12 cellular contexts compared by ENCODE assay signal in the genomic region with DNA sequence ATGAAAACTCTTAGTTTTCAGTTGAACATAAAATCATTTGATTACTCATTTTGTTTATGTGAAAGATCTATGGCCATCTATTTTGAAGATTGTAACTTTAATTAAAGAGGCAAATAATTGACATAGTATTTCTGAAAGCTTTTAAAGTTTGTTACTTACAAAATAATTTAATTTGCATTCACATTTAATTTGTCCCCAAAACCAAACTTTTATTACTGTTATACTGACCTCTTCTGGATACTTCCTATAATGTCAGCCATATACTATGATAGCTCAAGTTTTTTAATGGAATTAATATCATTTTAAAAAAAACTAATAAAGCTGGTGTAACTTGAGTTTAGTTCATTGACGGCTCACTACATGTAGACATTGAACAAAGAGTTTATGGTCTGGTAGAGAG. TPM values are rescaled to one million over a fixed set of nuclear protein-coding genes. Genes with fewer than 3 reads are reported as not detected.
A peak's percentile ranks its signal among the peaks of the same experiment; 100 is the strongest.
DNase-seq lines count a peak whose midpoint lies in the region; TF ChIP-seq lines count a peak whose summit lies in the region.
"Had no signal": no experiment of that assay in that cellular context is flagged by ENCODE, and none has a peak within 500 bp of the region (broad histone marks: within the 10 kb centered on the region; RNA-seq: fewer than 3 reads in every experiment).

No MANE protein-coding gene starts in this region.

- no peaks in the 10 kb centered on the region for H3K36me3 Mint-ChIP-seq in progenitor cell of endocrine pancreas (ENCODE audit: insufficient read depth)

- TF ChIP-seq CTCF in choroid plexus epithelial cell (conservative IDR thresholded peaks at IDR 0.05; ENCODE audit: low read depth, low read length) (peak; percentile 51), progenitor cell of endocrine pancreas (IDR thresholded peaks at IDR 0.05; ENCODE audit: unreplicated experiment) (peak; percentile 59), ascending aorta (IDR thresholded peaks at IDR 0.05) (peak in 1 of 3 experiments; percentile 11), Peyer's patch (IDR thresholded peaks at IDR 0.05) (no peak)

- no peak overlapping the region for H3K27ac ChIP-seq in ascending aorta
- no peak overlapping the region for H3K27ac ChIP-seq in Peyer's patch

- H3K27me3 ChIP-seq in ascending aorta = no peaks in the 10 kb centered on the region
- no peaks in the 10 kb centered on the region for H3K27me3 ChIP-seq in Peyer's patch

- H3K4me3 ChIP-seq in choroid plexus epithelial cell (ENCODE audit: low read depth, low read length) = no peak overlapping the region
- H3K4me3 ChIP-seq in ascending aorta = no peak overlapping the region
- H3K4me3 ChIP-seq in Peyer's patch = no peak overlapping the region

- no peak overlapping the region for H3K4me3 Mint-ChIP-seq in progenitor cell of endocrine pancreas (ENCODE audit: low read depth)

- intact Hi-C loops in ascending aorta (cut with DNase I) = no loop called here

- DNase-seq in DMS 273 (lab: John Stamatoyannopoulos, UW; ENCODE audit: unreplicated experiment) = peak; percentile 4
- DNase-seq in DMS 273 treated with DMSO at 0.1 percent for 48 hours (lab: John Stamatoyannopoulos, UW) = no peak
- DNase-seq in NAMALWA (ENCODE audit: low spot score) = peak; percentile 22
- peak; percentile 22 for DNase-seq in choroid plexus epithelial cell (ENCODE audit: low read depth)
- DNase-seq in progenitor cell of endocrine pancreas (ENCODE audit: low spot score, unreplicated experiment) = no peak
- DNase-seq in ascending aorta (ENCODE audit: low spot score in 2 of 2) = no peak
- no peak for DNase-seq in Peyer's patch
- no peak for DNase-seq in T-helper 9 cell
- DNase-seq: 8988T; activated naive CD4-positive, alpha-beta T cell; KG1; NK-92 treated with Interleukin-12 subunit alpha and Interleukin-12 subunit beta, amount 100 ng/mL, for 24 hours had no signal

- H3K4me1 ChIP-seq in ascending aorta (no peaks in the 10 kb centered on the region), Peyer's patch (no peaks in the 10 kb centered on the region)

- H3K9me3 ChIP-seq in ascending aorta = no peaks in the 10 kb centered on the region
- no peaks in the 10 kb centered on the region for H3K9me3 ChIP-seq in Peyer's patch

- no peaks in the 10 kb centered on the region for H3K4me1 Mint-ChIP-seq in progenitor cell of endocrine pancreas (ENCODE audit: low read depth)

- no peak overlapping the region for H3K27ac Mint-ChIP-seq in progenitor cell of endocrine pancreas

- H3K36me3 ChIP-seq in ascending aorta (no peaks in the 10 kb centered on the region), Peyer's patch (no peaks in the 10 kb centered on the region)

- H3K27me3 Mint-ChIP-seq in progenitor cell of endocrine pancreas = no peaks in the 10 kb centered on the region

- H3K9me3 Mint-ChIP-seq in progenitor cell of endocrine pancreas (ENCODE audit: low read depth) = no peaks in the 10 kb centered on the region

- TF ChIP-seq POLR2A in Peyer's patch (IDR thresholded peaks at IDR 0.05) = no peak

RNA-seq across cellular contexts. Expression of gene SGCG, which starts 4.9 kb away (rescaled TPM):
- total RNA-seq in progenitor cell of endocrine pancreas (not detected in 2 replicates), ascending aorta (not detected), Peyer's patch (1 to 10 TPM in 1 of 4 donors, not detected in 3; 2.5 TPM)

Comparison
In these comparisons a context has a peak if more than half of its experiments do, and no peak if none do; other contexts are left out.
1. DNase-seq: peak in DMS 273 (single experiment), NAMALWA (single experiment) and choroid plexus epithelial cell (single experiment); none in DMS 273 treated with DMSO at 0.1 percent for 48 hours (single experiment), progenitor cell of endocrine pancreas (single experiment), ascending aorta (0 of 2), Peyer's patch (0 of 3) and T-helper 9 cell (single experiment).
2. CTCF ChIP-seq: peak in choroid plexus epithelial cell (single experiment) and progenitor cell of endocrine pancreas (single experiment); none in Peyer's patch (0 of 6).